Comparison of ENCODE assay signal across 22 cellular contexts in genomic region chr5:116898917-116899316, GRCh38.
A peak's percentile ranks its signal among the peaks of the same experiment; 100 is the strongest.
DNase-seq lines count a peak whose midpoint lies in the region; ATAC-seq lines count a peak whose summit lies in the region.
"Had no signal": no experiment of that assay in that cellular context is flagged by ENCODE, and none has a peak within 500 bp of the region (broad histone marks: within the 10 kb centered on the region; RNA-seq: fewer than 3 reads in every experiment).

No MANE protein-coding gene starts in this region.

- no peaks in the 10 kb centered on the region for H3K27me3 Mint-ChIP-seq in stimulated activated memory B cell treated with anti-CD40 and anti-IgM and Interleukin-4, amounts not matched to agents 10 μg/mL and 1 μg/mL and 100 μg/mL, for 72 hours

- DNase-seq in NCI-H1930 (lab: John Stamatoyannopoulos, UW) (no peak), HPDE6-E6E7 (ENCODE audit: extremely low spot score) (no peak)
- DNase-seq: activated CD4-positive, alpha-beta T cell treated with anti-CD3 and anti-CD28 coated beads, Interleukin-2, amount 50 U/mL, for 4 hours; activated CD8-positive, alpha-beta memory T cell treated with anti-CD3 and anti-CD28 coated beads, Interleukin-2, amount 50 U/mL, for 48 hours; CD8-positive, alpha-beta T cell; DMS153; GDM1; mammary epithelial cell; NCI-H1048; NCI-H2029; NCI-H345; nucleus accumbens; stimulated activated CD4-positive, alpha-beta T cell treated with anti-CD3 and anti-CD28 coated beads, Interleukin-4, amount 100 ng/mL, for 1 hour; stomach; transverse colon; WERI-Rb-1 had no signal

- peak overlapping the region; percentile 17 for H3K27ac Mint-ChIP-seq in stimulated activated memory B cell treated with anti-CD40 and anti-IgM and Interleukin-4, amounts not matched to agents 10 μg/mL and 1 μg/mL and 100 μg/mL, for 72 hours
- H3K27ac Mint-ChIP-seq: CD8-positive, alpha-beta T cell had no signal

- H3K4me1 Mint-ChIP-seq in stimulated activated memory B cell treated with anti-CD40 and anti-IgM and Interleukin-4, amounts not matched to agents 10 μg/mL and 1 μg/mL and 100 μg/mL, for 72 hours = peaks cover 11% of the 10 kb centered on the region

- no peak overlapping the region for H3K4me3 Mint-ChIP-seq in stimulated activated memory B cell treated with anti-CD40 and anti-IgM and Interleukin-4, amounts not matched to agents 10 μg/mL and 1 μg/mL and 100 μg/mL, for 72 hours
- H3K4me3 Mint-ChIP-seq: CD8-positive, alpha-beta T cell had no signal

- no peaks in the 10 kb centered on the region for H3K36me3 Mint-ChIP-seq in stimulated activated memory B cell treated with anti-CD40 and anti-IgM and Interleukin-4, amounts not matched to agents 10 μg/mL and 1 μg/mL and 100 μg/mL, for 72 hours
- H3K36me3 Mint-ChIP-seq: CD8-positive, alpha-beta T cell had no signal

- H3K9me3 Mint-ChIP-seq in stimulated activated memory B cell treated with anti-CD40 and anti-IgM and Interleukin-4, amounts not matched to agents 10 μg/mL and 1 μg/mL and 100 μg/mL, for 72 hours = no peaks in the 10 kb centered on the region

- ATAC-seq in GM18868 (IDR thresholded peaks at IDR 0.05; ENCODE audit: unreplicated experiment) = peak; percentile 91
- peak; percentile 86 for ATAC-seq in GM21723 (IDR thresholded peaks at IDR 0.05; ENCODE audit: unreplicated experiment)
- peak; percentile 71 for ATAC-seq in HG03342 (IDR thresholded peaks at IDR 0.05; ENCODE audit: unreplicated experiment)
- ATAC-seq in stimulated activated memory B cell treated with anti-CD40 and anti-IgM and Interleukin-4, amounts not matched to agents 10 μg/mL and 1 μg/mL and 100 μg/mL, for 72 hours = peak; percentile 81
- ATAC-seq in GM18909 (IDR thresholded peaks at IDR 0.05; ENCODE audit: poor library complexity, unreplicated experiment) = no peak
- ATAC-seq: CD8-positive, alpha-beta T cell; Panc1 had no signal
